ENCODE assay signal across 8 cellular contexts in genomic region chr5:37668524-37669047, GRCh38.
A peak's percentile ranks its signal among the peaks of the same experiment; 100 is the strongest.
DNase-seq lines count a peak whose midpoint lies in the region; ATAC-seq lines count a peak whose summit lies in the region.

No MANE protein-coding gene starts in this region.

- peaks cover 6 to 25% of the 10 kb centered on the region in 2 donors for H3K4me1 ChIP-seq in muscle layer of duodenum (ENCODE audit: control insufficient read depth in 1 of 2, insufficient read depth in 2 of 2, low read length in 2 of 2)

- no peaks in the 10 kb centered on the region for H3K36me3 ChIP-seq in muscle layer of duodenum (ENCODE audit: control insufficient read depth in 1 of 2, insufficient read depth in 2 of 2, low read length in 2 of 2)

- no peaks in the 10 kb centered on the region for H3K27me3 ChIP-seq in muscle layer of duodenum (ENCODE audit: low read depth, low read length)

- ATAC-seq in HG02678 (IDR thresholded peaks at IDR 0.05; ENCODE audit: unreplicated experiment) (no peak), HG02610 (IDR thresholded peaks at IDR 0.05; ENCODE audit: unreplicated experiment) (no peak)

- no peaks in the 10 kb centered on the region for H3K9me3 ChIP-seq in muscle layer of duodenum (ENCODE audit: control insufficient read depth in 1 of 2, low read length in 2 of 2)

- DNase-seq in DMS153 (lab: John Stamatoyannopoulos, UW), result peak; percentile 26
- DNase-seq in NCI-H2107 treated with DMSO at 0.1 percent for 48 hours (lab: John Stamatoyannopoulos, UW; ENCODE audit: unreplicated experiment), result peak; percentile 94
- peak; percentile 96 for DNase-seq in dermis blood vessel endothelial cell
- no peak for DNase-seq in activated effector memory CD4-positive, alpha-beta T cell treated with anti-CD3 and anti-CD28 coated beads, Interleukin-2, amount 50 U/mL, for 16 hours
- no peak for DNase-seq in globus pallidus (ENCODE audit: low spot score)

- H3K4me3 ChIP-seq in muscle layer of duodenum (ENCODE audit: low read depth in 1 of 2, low read length in 2 of 2), result no peak overlapping the region

- peak overlapping the region; percentile 66 for H3K27ac ChIP-seq in muscle layer of duodenum (ENCODE audit: low read length)

Comparison
In these comparisons a context has a peak if more than half of its experiments do, and no peak if none do; other contexts are left out.
1. DNase-seq: peak in DMS153 (single experiment), NCI-H2107 treated with DMSO at 0.1 percent for 48 hours (single experiment) and dermis blood vessel endothelial cell (single experiment); none in activated effector memory CD4-positive, alpha-beta T cell treated with anti-CD3 and anti-CD28 coated beads, Interleukin-2, amount 50 U/mL, for 16 hours (single experiment) and globus pallidus (single experiment).